7 cellular contexts compared by ENCODE assay signal in genomic region chr11:34214961-34215805, GRCh38.
DNase-seq lines count a peak whose midpoint lies in the region; ATAC-seq and TF ChIP-seq lines count a peak whose summit lies in the region.

No MANE protein-coding gene starts in this region.

- no peaks in the 10 kb centered on the region for H3K9me3 Mint-ChIP-seq in activated CD4-positive, alpha-beta memory T cell treated with anti-CD3 and anti-CD28 coated beads, Interleukin-2, amount 10 ng/mL, durations not matched to agents 7 days and 5 days
- H3K9me3 Mint-ChIP-seq in stimulated activated naive CD8-positive, alpha-beta T cell treated with anti-CD3 and anti-CD28 coated beads, Interleukin-15, Interleukin-2, amounts not matched to agents 100 ng/mL and 50 ng/mL, for 24 hours = no peaks in the 10 kb centered on the region

- CTCF ChIA-PET in activated CD4-positive, alpha-beta memory T cell treated with anti-CD3 and anti-CD28 coated beads, Interleukin-2, amount 10 ng/mL, durations not matched to agents 7 days and 5 days (lab: Charles Lee) = interaction anchor here (1.0 to 1.4 kb wide), 2 partner anchors 19 to 41 kb away, joined by 3 to 5 read pairs; no protein-coding TSS in a partner anchor

- H3K4me1 Mint-ChIP-seq in activated CD4-positive, alpha-beta memory T cell treated with anti-CD3 and anti-CD28 coated beads, Interleukin-2, amount 10 ng/mL, durations not matched to agents 7 days and 5 days = peaks cover 15% of the 10 kb centered on the region
- H3K4me1 Mint-ChIP-seq in stimulated activated naive CD8-positive, alpha-beta T cell treated with anti-CD3 and anti-CD28 coated beads, Interleukin-15, Interleukin-2, amounts not matched to agents 100 ng/mL and 50 ng/mL, for 24 hours (ENCODE audit: low read depth) = peaks cover 29% of the 10 kb centered on the region

- no peaks in the 10 kb centered on the region for H3K36me3 Mint-ChIP-seq in activated CD4-positive, alpha-beta memory T cell treated with anti-CD3 and anti-CD28 coated beads, Interleukin-2, amount 10 ng/mL, durations not matched to agents 7 days and 5 days (ENCODE audit: low read depth)
- no peaks in the 10 kb centered on the region for H3K36me3 Mint-ChIP-seq in stimulated activated naive CD8-positive, alpha-beta T cell treated with anti-CD3 and anti-CD28 coated beads, Interleukin-15, Interleukin-2, amounts not matched to agents 100 ng/mL and 50 ng/mL, for 24 hours (ENCODE audit: low read depth)

- H3K27me3 Mint-ChIP-seq in activated CD4-positive, alpha-beta memory T cell treated with anti-CD3 and anti-CD28 coated beads, Interleukin-2, amount 10 ng/mL, durations not matched to agents 7 days and 5 days = peaks cover 7% of the 10 kb centered on the region
- peaks cover 6% of the 10 kb centered on the region for H3K27me3 Mint-ChIP-seq in stimulated activated naive CD8-positive, alpha-beta T cell treated with anti-CD3 and anti-CD28 coated beads, Interleukin-15, Interleukin-2, amounts not matched to agents 100 ng/mL and 50 ng/mL, for 24 hours

- POLR2A ChIA-PET in activated CD4-positive, alpha-beta memory T cell treated with anti-CD3 and anti-CD28 coated beads, Interleukin-2, amount 10 ng/mL, durations not matched to agents 7 days and 5 days (lab: Charles Lee) = interaction anchor here (0.9 to 1.8 kb wide), 4 partner anchors 12 to 143 kb away, joined by 3 to 8 read pairs (median 4); partner anchors contain the start of gene ABTB2

- H3K27ac ChIP-seq in coronary artery = no peak overlapping the region

- H3K4me3 ChIP-seq in coronary artery = no peak overlapping the region

- ATAC-seq in HG02642 (IDR thresholded peaks at IDR 0.05; ENCODE audit: poor library complexity, unreplicated experiment) = peak; percentile 63
- ATAC-seq in GM18519 (IDR thresholded peaks at IDR 0.05; ENCODE audit: low FRiP score, unreplicated experiment) = no peak
- no peak for ATAC-seq in HG02884 (IDR thresholded peaks at IDR 0.05; ENCODE audit: unreplicated experiment)

- H3K4me3 Mint-ChIP-seq in activated CD4-positive, alpha-beta memory T cell treated with anti-CD3 and anti-CD28 coated beads, Interleukin-2, amount 10 ng/mL, durations not matched to agents 7 days and 5 days = no peak overlapping the region
- H3K4me3 Mint-ChIP-seq in stimulated activated naive CD8-positive, alpha-beta T cell treated with anti-CD3 and anti-CD28 coated beads, Interleukin-15, Interleukin-2, amounts not matched to agents 100 ng/mL and 50 ng/mL, for 24 hours = peak overlapping the region; percentile 22

- peak; percentile 70 for DNase-seq in activated CD4-positive, alpha-beta memory T cell treated with anti-CD3 and anti-CD28 coated beads, Interleukin-2, amount 10 ng/mL, durations not matched to agents 7 days and 5 days
- peak; percentile 83 for DNase-seq in islet precursor cell
- DNase-seq in coronary artery (ENCODE audit: low spot score) = no peak

- H3K27ac Mint-ChIP-seq in activated CD4-positive, alpha-beta memory T cell treated with anti-CD3 and anti-CD28 coated beads, Interleukin-2, amount 10 ng/mL, durations not matched to agents 7 days and 5 days = peak overlapping the region; percentile 41
- peak overlapping the region; percentile 79 for H3K27ac Mint-ChIP-seq in stimulated activated naive CD8-positive, alpha-beta T cell treated with anti-CD3 and anti-CD28 coated beads, Interleukin-15, Interleukin-2, amounts not matched to agents 100 ng/mL and 50 ng/mL, for 24 hours

- no peak for TF ChIP-seq CTCF in coronary artery (IDR thresholded peaks at IDR 0.05)
